ENCODE assay signal across 1 cellular context in the genomic region with DNA sequence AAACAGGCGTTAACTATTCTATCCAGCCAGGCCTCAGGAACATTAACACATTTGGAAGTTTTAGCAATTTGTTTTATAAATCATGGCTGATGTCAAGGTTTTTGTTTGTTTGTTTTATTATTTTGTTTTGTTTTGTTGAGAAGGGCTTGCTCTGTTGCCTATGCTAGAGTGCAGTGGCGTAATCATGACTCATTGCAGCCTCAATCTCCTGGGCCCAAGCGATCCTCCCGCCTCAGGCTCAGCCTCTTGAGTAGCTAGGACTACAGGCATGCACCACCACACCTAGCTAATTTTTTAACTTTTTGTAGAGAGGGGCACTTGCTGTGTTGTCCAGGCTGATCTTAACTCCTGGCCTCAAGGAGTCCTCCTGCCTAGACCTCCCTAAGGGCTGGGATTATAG.
TF ChIP-seq lines count a peak whose summit lies in the region.

No MANE protein-coding gene starts in this region.

TF ChIP-seq in K562, 482 proteins besides CTCF, POLR2A, EP300 and RAD21:
- TF ChIP-seq, protein P1, sequence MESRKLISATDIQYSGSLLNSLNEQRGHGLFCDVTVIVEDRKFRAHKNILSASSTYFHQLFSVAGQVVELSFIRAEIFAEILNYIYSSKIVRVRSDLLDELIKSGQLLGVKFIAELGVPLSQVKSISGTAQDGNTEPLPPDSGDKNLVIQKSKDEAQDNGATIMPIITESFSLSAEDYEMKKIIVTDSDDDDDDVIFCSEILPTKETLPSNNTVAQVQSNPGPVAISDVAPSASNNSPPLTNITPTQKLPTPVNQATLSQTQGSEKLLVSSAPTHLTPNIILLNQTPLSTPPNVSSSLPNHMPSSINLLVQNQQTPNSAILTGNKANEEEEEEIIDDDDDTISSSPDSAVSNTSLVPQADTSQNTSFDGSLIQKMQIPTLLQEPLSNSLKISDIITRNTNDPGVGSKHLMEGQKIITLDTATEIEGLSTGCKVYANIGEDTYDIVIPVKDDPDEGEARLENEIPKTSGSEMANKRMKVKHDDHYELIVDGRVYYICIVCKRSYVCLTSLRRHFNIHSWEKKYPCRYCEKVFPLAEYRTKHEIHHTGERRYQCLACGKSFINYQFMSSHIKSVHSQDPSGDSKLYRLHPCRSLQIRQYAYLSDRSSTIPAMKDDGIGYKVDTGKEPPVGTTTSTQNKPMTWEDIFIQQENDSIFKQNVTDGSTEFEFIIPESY (CRISPR knock-in tag; IDR thresholded peaks at IDR 0.05): peak; percentile 25; the same call in 1 of the 2 replicates
- 0 out of 2 replicates have a peak, but pooled peaks have one; percentile 18 for TF ChIP-seq FOSL1 (tag; conservative IDR thresholded peaks at IDR 0.05)
- TF ChIP-seq ZNF347 (CRISPR knock-in tag; IDR thresholded peaks at IDR 0.05; ENCODE audit: low read depth): no peak
- no peak for TF ChIP-seq FIP1L1 (IDR thresholded peaks at IDR 0.05; ENCODE audit: low read depth, low read length, poor library complexity, severe bottlenecking)
- no peak for TF ChIP-seq SMARCA4 (IDR thresholded peaks at IDR 0.05)
- TF ChIP-seq, protein P2, sequence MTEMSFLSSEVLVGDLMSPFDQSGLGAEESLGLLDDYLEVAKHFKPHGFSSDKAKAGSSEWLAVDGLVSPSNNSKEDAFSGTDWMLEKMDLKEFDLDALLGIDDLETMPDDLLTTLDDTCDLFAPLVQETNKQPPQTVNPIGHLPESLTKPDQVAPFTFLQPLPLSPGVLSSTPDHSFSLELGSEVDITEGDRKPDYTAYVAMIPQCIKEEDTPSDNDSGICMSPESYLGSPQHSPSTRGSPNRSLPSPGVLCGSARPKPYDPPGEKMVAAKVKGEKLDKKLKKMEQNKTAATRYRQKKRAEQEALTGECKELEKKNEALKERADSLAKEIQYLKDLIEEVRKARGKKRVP (CRISPR knock-in tag; IDR thresholded peaks at IDR 0.05): no peak
- no peak for TF ChIP-seq ELF1 (tag; IDR thresholded peaks at IDR 0.05)
- TF ChIP-seq ARNT (IDR thresholded peaks at IDR 0.05): no peak
- TF ChIP-seq NR2F6 (CRISPR knock-in tag; IDR thresholded peaks at IDR 0.05): no peak
